8 cellular contexts compared by ENCODE assay signal in genomic region chr19:35901854-35902661, GRCh38. TPM values are rescaled to one million over a fixed set of nuclear protein-coding genes. Genes with fewer than 3 reads are reported as not detected.
DNase-seq lines count a peak whose midpoint lies in the region; ATAC-seq and TF ChIP-seq lines count a peak whose summit lies in the region.

Gene HCST, plus strand, starts transcription at chr19:35902529. Its CDS starts 65 bp downstream, at chr19:35902594.

- DNase-seq in activated gamma-delta T cell treated with Interleukin-2 at 50 U/mL for 16 hours (peak; percentile 43), activated gamma-delta T cell (lab: John Stamatoyannopoulos, UW) (no peak), RWPE2 (ENCODE audit: low spot score) (no peak), brain microvascular endothelial cell (no peak), mesendoderm (no peak), DMS79 treated with DMSO at 0.1 percent for 48 hours (lab: John Stamatoyannopoulos, UW) (no peak), SHP77 treated with DMSO at 0.1 percent for 48 hours (lab: John Stamatoyannopoulos, UW) (no peak), GM19240 (ENCODE audit: insufficient read length, low spot score) (no peak)

- no CpG with 5 or more reads among the region's 6 CpGs for WGBS in mesendoderm (ENCODE audit: extremely low coverage, insufficient coverage, low lambda C conversion rate)

- peaks cover 6% of the 10 kb centered on the region for H3K79me1 ChIP-seq in mesendoderm (ENCODE audit: low read length)

- peak within 1 kb of the TSS; percentile 78 for H3K4me2 ChIP-seq in mesendoderm (ENCODE audit: low read length)

- H4K8ac ChIP-seq in mesendoderm (ENCODE audit: low read depth, low read length) = no peak within 1 kb of the TSS

- H3K4me3 ChIP-seq in RWPE2 (ENCODE audit: severe bottlenecking) = no peak within 1 kb of the TSS
- H3K4me3 ChIP-seq in brain microvascular endothelial cell (ENCODE audit: low read depth, low read length) = peak within 1 kb of the TSS; percentile 41
- H3K4me3 ChIP-seq in mesendoderm (ENCODE audit: low read length) = no peak within 1 kb of the TSS

- H3K4ac ChIP-seq in mesendoderm (ENCODE audit: low read depth, low read length) = no peak within 1 kb of the TSS

- ATAC-seq in RWPE2 (ENCODE audit: low read depth) = no peak

- H3K9me3 ChIP-seq in RWPE2 (ENCODE audit: severe bottlenecking) = no peaks in the 10 kb centered on the region

- H2BK15ac ChIP-seq in mesendoderm (replicated peaks; ENCODE audit: low read depth) = no peak within 1 kb of the TSS

- no peak within 1 kb of the TSS for H2BK120ac ChIP-seq in mesendoderm (ENCODE audit: low read depth, low read length)

- peak within 1 kb of the TSS; percentile 89 for H3K56ac ChIP-seq in mesendoderm (ENCODE audit: low read length)

- TF ChIP-seq CTCF in RWPE2 (IDR thresholded peaks at IDR 0.05; ENCODE audit: poor library complexity, severe bottlenecking) (no peak), brain microvascular endothelial cell (IDR thresholded peaks at IDR 0.05; ENCODE audit: low read depth, low read length, missing control alignments) (no peak)

- peak within 1 kb of the TSS; percentile 69 for H3K27ac ChIP-seq in RWPE2 (ENCODE audit: poor library complexity, severe bottlenecking)
- peak within 1 kb of the TSS; percentile 59 for H3K27ac ChIP-seq in brain microvascular endothelial cell
- no peak within 1 kb of the TSS for H3K27ac ChIP-seq in mesendoderm (ENCODE audit: low read depth, low read length)

- H3K9ac ChIP-seq in mesendoderm (ENCODE audit: low read length) = peak within 1 kb of the TSS; percentile 68

- H4K5ac ChIP-seq in mesendoderm (ENCODE audit: low read length) = no peak within 1 kb of the TSS

- peaks cover 6% of the 10 kb centered on the region for H3K4me1 ChIP-seq in RWPE2 (ENCODE audit: insufficient read depth, poor library complexity, severe bottlenecking)
- H3K4me1 ChIP-seq in mesendoderm (ENCODE audit: control insufficient read depth, low read depth, low read length) = peaks cover 7% of the 10 kb centered on the region

- H2BK5ac ChIP-seq in mesendoderm (ENCODE audit: low read length) = no peak within 1 kb of the TSS

- peak within 1 kb of the TSS; percentile 93 for H2AK5ac ChIP-seq in mesendoderm (ENCODE audit: low read length)

- H3K23ac ChIP-seq in mesendoderm (ENCODE audit: low read length) = no peak within 1 kb of the TSS

- H3K36me3 ChIP-seq in RWPE2 (ENCODE audit: low read depth) = peaks cover 15% of the 10 kb centered on the region
- no peaks in the 10 kb centered on the region for H3K36me3 ChIP-seq in brain microvascular endothelial cell (replicated peaks)
- H3K36me3 ChIP-seq in mesendoderm (ENCODE audit: control insufficient read depth, insufficient read depth, low read length) = peaks cover 3% of the 10 kb centered on the region

- no peaks in the 10 kb centered on the region for H3K27me3 ChIP-seq in RWPE2 (ENCODE audit: insufficient read depth, poor library complexity, severe bottlenecking)
- H3K27me3 ChIP-seq in brain microvascular endothelial cell (replicated peaks) = no peaks in the 10 kb centered on the region
- H3K27me3 ChIP-seq in mesendoderm (ENCODE audit: insufficient read depth, low read length, poor library complexity) = no peaks in the 10 kb centered on the region

- in situ Hi-C loops in brain microvascular endothelial cell (cut with HindIII; ENCODE audit: low pct_ligation_motif_present, low sequenced_read_pairs) = no loop called here

- H3K18ac ChIP-seq in mesendoderm (ENCODE audit: low read length) = no peak within 1 kb of the TSS

- peaks cover 2% of the 10 kb centered on the region for H3K79me2 ChIP-seq in mesendoderm (ENCODE audit: control insufficient read depth, insufficient read depth, low read length)

RNA-seq across cellular contexts. Expression of gene HCST, which starts in this region (rescaled TPM):
- 3.3 TPM for polyA plus RNA-seq in mesendoderm (2013, experiment 1 of 2)
- 3.4 TPM for polyA plus RNA-seq in mesendoderm (2013, experiment 2 of 2)
